1 cellular context compared by ENCODE assay signal in genomic region chr7:55073051-55073511, GRCh38.
TF ChIP-seq lines count a peak whose summit lies in the region.

No MANE protein-coding gene starts in this region.

TF ChIP-seq in GM12878, 131 proteins besides CTCF, POLR2A, EP300 and RAD21 (continued from another document):
- TF ChIP-seq RELB (IDR thresholded peaks at IDR 0.05; ENCODE audit: low read depth) (peak; percentile 90; the same call in 1 of the 2 replicates), NFIC (IDR thresholded peaks at IDR 0.05; ENCODE audit: low read depth, low read length) (peak; percentile 91), SP1 (IDR thresholded peaks at IDR 0.05; ENCODE audit: low read depth, low read length) (peak; percentile 41), FOXM1 (IDR thresholded peaks at IDR 0.05; ENCODE audit: low read depth, low read length) (peak; percentile 92), TAF1 (IDR thresholded peaks at IDR 0.05; ENCODE audit: borderline replicate concordance, low read depth, low read length) (no peak), SUZ12 (IDR thresholded peaks at IDR 0.05; ENCODE audit: unreplicated experiment) (no peak), BHLHE40 (IDR thresholded peaks at IDR 0.05; ENCODE audit: borderline replicate concordance in 1 of 2, low read depth in 2 of 2, low read length in 1 of 2) (peak; percentile 98), RCOR1 (conservative IDR thresholded peaks at IDR 0.05; ENCODE audit: low read depth, low read length) (no peak), BCLAF1 (IDR thresholded peaks at IDR 0.05) (no peak), ETV6 (conservative IDR thresholded peaks at IDR 0.05 in 1 of 2, IDR thresholded peaks at IDR 0.05 in 1 of 2; ENCODE audit: borderline replicate concordance in 1 of 2, low read depth in 1 of 2) (peak in 1 of 2 experiments; percentile 79; a peak in 2 of 4 replicates), EED (IDR thresholded peaks at IDR 0.05; ENCODE audit: low read depth) (peak; percentile 88), ZNF217 (IDR thresholded peaks at IDR 0.05) (no peak), MTA2 (IDR thresholded peaks at IDR 0.05; ENCODE audit: low read depth) (peak; percentile 77; the same call in 1 of the 2 replicates), TCF3 (IDR thresholded peaks at IDR 0.05; ENCODE audit: borderline replicate concordance, insufficient read depth, low read depth, low read length) (peak; percentile 61; the same call in 1 of the 2 replicates), NR2C2 (IDR thresholded peaks at IDR 0.05; ENCODE audit: borderline replicate concordance, control insufficient read depth, insufficient read length, low read depth) (no peak), SREBF2 (IDR thresholded peaks at IDR 0.05; ENCODE audit: low read length) (no peak)
- TF ChIP-seq, protein P1, sequence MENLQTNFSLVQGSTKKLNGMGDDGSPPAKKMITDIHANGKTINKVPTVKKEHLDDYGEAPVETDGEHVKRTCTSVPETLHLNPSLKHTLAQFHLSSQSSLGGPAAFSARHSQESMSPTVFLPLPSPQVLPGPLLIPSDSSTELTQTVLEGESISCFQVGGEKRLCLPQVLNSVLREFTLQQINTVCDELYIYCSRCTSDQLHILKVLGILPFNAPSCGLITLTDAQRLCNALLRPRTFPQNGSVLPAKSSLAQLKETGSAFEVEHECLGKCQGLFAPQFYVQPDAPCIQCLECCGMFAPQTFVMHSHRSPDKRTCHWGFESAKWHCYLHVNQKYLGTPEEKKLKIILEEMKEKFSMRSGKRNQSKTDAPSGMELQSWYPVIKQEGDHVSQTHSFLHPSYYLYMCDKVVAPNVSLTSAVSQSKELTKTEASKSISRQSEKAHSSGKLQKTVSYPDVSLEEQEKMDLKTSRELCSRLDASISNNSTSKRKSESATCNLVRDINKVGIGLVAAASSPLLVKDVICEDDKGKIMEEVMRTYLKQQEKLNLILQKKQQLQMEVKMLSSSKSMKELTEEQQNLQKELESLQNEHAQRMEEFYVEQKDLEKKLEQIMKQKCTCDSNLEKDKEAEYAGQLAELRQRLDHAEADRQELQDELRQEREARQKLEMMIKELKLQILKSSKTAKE (IDR thresholded peaks at IDR 0.05; ENCODE audit: low read depth, poor library complexity, severe bottlenecking), result peak; percentile 69
- TF ChIP-seq, protein P2, sequence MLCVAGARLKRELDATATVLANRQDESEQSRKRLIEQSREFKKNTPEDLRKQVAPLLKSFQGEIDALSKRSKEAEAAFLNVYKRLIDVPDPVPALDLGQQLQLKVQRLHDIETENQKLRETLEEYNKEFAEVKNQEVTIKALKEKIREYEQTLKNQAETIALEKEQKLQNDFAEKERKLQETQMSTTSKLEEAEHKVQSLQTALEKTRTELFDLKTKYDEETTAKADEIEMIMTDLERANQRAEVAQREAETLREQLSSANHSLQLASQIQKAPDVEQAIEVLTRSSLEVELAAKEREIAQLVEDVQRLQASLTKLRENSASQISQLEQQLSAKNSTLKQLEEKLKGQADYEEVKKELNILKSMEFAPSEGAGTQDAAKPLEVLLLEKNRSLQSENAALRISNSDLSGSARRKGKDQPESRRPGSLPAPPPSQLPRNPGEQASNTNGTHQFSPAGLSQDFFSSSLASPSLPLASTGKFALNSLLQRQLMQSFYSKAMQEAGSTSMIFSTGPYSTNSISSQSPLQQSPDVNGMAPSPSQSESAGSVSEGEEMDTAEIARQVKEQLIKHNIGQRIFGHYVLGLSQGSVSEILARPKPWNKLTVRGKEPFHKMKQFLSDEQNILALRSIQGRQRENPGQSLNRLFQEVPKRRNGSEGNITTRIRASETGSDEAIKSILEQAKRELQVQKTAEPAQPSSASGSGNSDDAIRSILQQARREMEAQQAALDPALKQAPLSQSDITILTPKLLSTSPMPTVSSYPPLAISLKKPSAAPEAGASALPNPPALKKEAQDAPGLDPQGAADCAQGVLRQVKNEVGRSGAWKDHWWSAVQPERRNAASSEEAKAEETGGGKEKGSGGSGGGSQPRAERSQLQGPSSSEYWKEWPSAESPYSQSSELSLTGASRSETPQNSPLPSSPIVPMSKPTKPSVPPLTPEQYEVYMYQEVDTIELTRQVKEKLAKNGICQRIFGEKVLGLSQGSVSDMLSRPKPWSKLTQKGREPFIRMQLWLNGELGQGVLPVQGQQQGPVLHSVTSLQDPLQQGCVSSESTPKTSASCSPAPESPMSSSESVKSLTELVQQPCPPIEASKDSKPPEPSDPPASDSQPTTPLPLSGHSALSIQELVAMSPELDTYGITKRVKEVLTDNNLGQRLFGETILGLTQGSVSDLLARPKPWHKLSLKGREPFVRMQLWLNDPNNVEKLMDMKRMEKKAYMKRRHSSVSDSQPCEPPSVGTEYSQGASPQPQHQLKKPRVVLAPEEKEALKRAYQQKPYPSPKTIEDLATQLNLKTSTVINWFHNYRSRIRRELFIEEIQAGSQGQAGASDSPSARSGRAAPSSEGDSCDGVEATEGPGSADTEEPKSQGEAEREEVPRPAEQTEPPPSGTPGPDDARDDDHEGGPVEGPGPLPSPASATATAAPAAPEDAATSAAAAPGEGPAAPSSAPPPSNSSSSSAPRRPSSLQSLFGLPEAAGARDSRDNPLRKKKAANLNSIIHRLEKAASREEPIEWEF (IDR thresholded peaks at IDR 0.05; ENCODE audit: insufficient replicate concordance, low read depth, low read length), result peak; percentile 98
TF ChIP-seq in GM12878: peak in this region for 40.
